In the genomic region with DNA sequence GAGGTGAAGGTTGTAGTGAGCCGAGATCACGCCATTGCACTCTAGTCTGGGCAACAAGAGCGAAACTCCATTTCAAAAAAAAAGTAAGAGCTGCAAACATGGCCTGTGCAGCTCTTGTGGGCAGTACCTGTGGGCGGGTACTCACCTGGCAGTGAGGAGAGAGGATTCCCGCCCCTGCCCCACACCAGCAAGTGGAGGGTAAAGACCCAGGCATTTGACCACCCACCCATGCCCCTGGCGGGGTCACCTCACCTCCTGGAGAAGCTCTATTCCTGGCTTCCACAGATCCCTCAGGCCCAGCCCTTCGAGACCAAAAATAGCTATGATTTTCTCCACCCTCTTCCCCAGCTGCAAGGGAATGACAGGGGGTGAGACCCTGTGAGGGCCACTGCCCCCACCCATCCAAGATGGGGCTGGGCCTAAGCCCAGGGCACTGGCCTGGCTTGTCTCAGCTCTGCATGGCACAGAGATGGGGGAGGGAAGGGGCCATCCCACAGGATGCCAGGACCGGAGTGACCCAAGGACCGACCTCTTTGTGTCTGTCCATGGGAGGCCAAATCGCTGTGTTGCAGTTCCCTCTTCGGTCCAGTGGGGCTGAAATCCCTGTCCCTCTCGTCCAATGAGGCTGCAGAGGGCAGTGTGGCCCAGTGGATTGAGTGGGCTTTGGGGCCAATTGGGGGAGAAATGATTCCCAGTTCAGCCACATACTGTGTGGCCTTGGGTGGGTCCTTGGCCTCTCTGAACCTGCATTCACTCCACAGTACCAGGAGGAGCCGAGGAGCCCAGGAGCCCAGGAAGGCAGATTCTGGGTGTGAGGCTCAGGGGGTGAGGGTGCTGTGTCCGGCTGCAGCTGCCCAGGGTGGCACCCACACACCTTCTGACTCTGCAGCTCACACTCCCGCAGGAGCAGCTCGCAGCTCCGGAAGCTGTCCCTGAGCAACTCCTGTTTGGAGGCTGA, we compare ENCODE assay signal across 1 cellular context.
TF ChIP-seq lines count a peak whose summit lies in the region.

No MANE protein-coding gene starts in this region.

TF ChIP-seq in HCT116, 20 proteins besides CTCF, POLR2A, EP300 and RAD21:
- TF ChIP-seq ATF3 (IDR thresholded peaks at IDR 0.05) (no peak), SIN3A (IDR thresholded peaks at IDR 0.05; ENCODE audit: low read depth) (no peak)
